In genomic region chr4:57854748-57855147, GRCh38 we compare ENCODE assay signal across 14 cellular contexts.
DNase-seq lines count a peak whose midpoint lies in the region; ATAC-seq and TF ChIP-seq lines count a peak whose summit lies in the region.
"Had no signal": no experiment of that assay in that cellular context is flagged by ENCODE, and none has a peak within 500 bp of the region (broad histone marks: within the 10 kb centered on the region; RNA-seq: fewer than 3 reads in every experiment).

No MANE protein-coding gene starts in this region.

- H3K79me2 ChIP-seq in SU-DHL-6 (ENCODE audit: insufficient read depth, low read length), result no peaks in the 10 kb centered on the region
- H3K79me2 ChIP-seq in smooth muscle cell (ENCODE audit: low read depth), result no peaks in the 10 kb centered on the region

- H3K4me3 ChIP-seq in SU-DHL-6 (ENCODE audit: insufficient read depth, low read length, poor library complexity, severe bottlenecking) (no peak overlapping the region), smooth muscle cell (no peak overlapping the region)

- WGBS in smooth muscle cell (ENCODE audit: low lambda C conversion rate), result 68% methylated on average over 3 of the region's 3 CpGs

- H3K36me3 Mint-ChIP-seq in T-helper 1 cell treated with Interleukin-12 subunit alpha and Interleukin-12 subunit beta and Interleukin-4 antibody, amounts not matched to agents 30 μg/mL and 1 μg/mL, for 36 hours (ENCODE audit: low read depth), result no peaks in the 10 kb centered on the region

- peak; percentile 56 for ATAC-seq in HG02938 (IDR thresholded peaks at IDR 0.05; ENCODE audit: unreplicated experiment)
- no peak for ATAC-seq in HG02970 (IDR thresholded peaks at IDR 0.05; ENCODE audit: low FRiP score, unreplicated experiment)
- ATAC-seq: Right ventricle myocardium inferior had no signal

- H2AFZ ChIP-seq in SU-DHL-6 (ENCODE audit: low read depth, low read length, severe bottlenecking), result peak overlapping the region; percentile 17
- H2AFZ ChIP-seq in smooth muscle cell (ENCODE audit: low read depth), result peak overlapping the region; percentile 82

- H3K27ac ChIP-seq in SU-DHL-6 (ENCODE audit: low read depth, low read length) (no peak overlapping the region), smooth muscle cell (ENCODE audit: low read depth) (no peak overlapping the region)
- H3K27ac ChIP-seq: tibial nerve had no signal

- H3K4me3 Mint-ChIP-seq in T-helper 1 cell treated with Interleukin-12 subunit alpha and Interleukin-12 subunit beta and Interleukin-4 antibody, amounts not matched to agents 30 μg/mL and 1 μg/mL, for 36 hours, result peak overlapping the region; percentile 14

- no peaks in the 10 kb centered on the region for H3K4me1 ChIP-seq in smooth muscle cell (ENCODE audit: low read depth)

- POLR2A ChIA-PET in HEK293T (lab: Yijun Ruan, JAX), result no interaction called here

- CTCF ChIA-PET in HEK293T (lab: Yijun Ruan, JAX), result no interaction called here

- H3K27me3 ChIP-seq in SU-DHL-6 (ENCODE audit: low read length) (no peaks in the 10 kb centered on the region), smooth muscle cell (ENCODE audit: low read depth) (no peaks in the 10 kb centered on the region)
- H3K27me3 ChIP-seq: tibial nerve had no signal

- H3K9ac ChIP-seq in SU-DHL-6 (ENCODE audit: low read length) (no peak overlapping the region), smooth muscle cell (ENCODE audit: low read depth) (no peak overlapping the region)

- peaks cover 4% of the 10 kb centered on the region for H3K4me1 Mint-ChIP-seq in T-helper 1 cell treated with Interleukin-12 subunit alpha and Interleukin-12 subunit beta and Interleukin-4 antibody, amounts not matched to agents 30 μg/mL and 1 μg/mL, for 36 hours (ENCODE audit: low read depth)

- DNase-seq in T-helper 1 cell (no peak), smooth muscle cell (lab: John Stamatoyannopoulos, UW; ENCODE audit: unreplicated experiment) (no peak), HEK293T (ENCODE audit: extremely low spot score) (no peak), T1000 (lab: John Stamatoyannopoulos, UW) (no peak)
- DNase-seq: activated CD8-positive, alpha-beta memory T cell treated with anti-CD3 and anti-CD28 coated beads for 24 hours; amniotic stem cell; EL; erythroblast had no signal

- H3K9me3 ChIP-seq in SU-DHL-6 (ENCODE audit: insufficient read depth, low read length) (no peaks in the 10 kb centered on the region), smooth muscle cell (replicated peaks; ENCODE audit: low read depth) (no peaks in the 10 kb centered on the region)
- H3K9me3 ChIP-seq: tibial nerve had no signal

- TF ChIP-seq CTCF in SU-DHL-6 (IDR thresholded peaks at IDR 0.05; ENCODE audit: insufficient read depth, low read length, poor library complexity, severe bottlenecking) (no peak), smooth muscle cell (IDR thresholded peaks at IDR 0.05; ENCODE audit: borderline replicate concordance, insufficient read depth, poor library complexity, severe bottlenecking) (no peak)

- H3K4me2 ChIP-seq in SU-DHL-6 (ENCODE audit: low read depth, low read length, poor library complexity, severe bottlenecking), result peak overlapping the region; percentile 59
- H3K4me2 ChIP-seq in smooth muscle cell, result peak overlapping the region; percentile 45

- H3F3A ChIP-seq in SU-DHL-6 (ENCODE audit: insufficient read depth), result no peaks in the 10 kb centered on the region
- no peaks in the 10 kb centered on the region for H3F3A ChIP-seq in smooth muscle cell (ENCODE audit: low read depth)

- H3K27ac Mint-ChIP-seq in T-helper 1 cell treated with Interleukin-12 subunit alpha and Interleukin-12 subunit beta and Interleukin-4 antibody, amounts not matched to agents 30 μg/mL and 1 μg/mL, for 36 hours, result no peak overlapping the region

- no peaks in the 10 kb centered on the region for H3K9me3 Mint-ChIP-seq in T-helper 1 cell treated with Interleukin-12 subunit alpha and Interleukin-12 subunit beta and Interleukin-4 antibody, amounts not matched to agents 30 μg/mL and 1 μg/mL, for 36 hours

- H3K36me3 ChIP-seq in SU-DHL-6 (ENCODE audit: low read length) (no peaks in the 10 kb centered on the region), smooth muscle cell (ENCODE audit: low read depth) (no peaks in the 10 kb centered on the region)
- H3K36me3 ChIP-seq: tibial nerve had no signal

- no peaks in the 10 kb centered on the region for H3K9me2 ChIP-seq in SU-DHL-6 (replicated peaks; ENCODE audit: insufficient read depth, low read length)

- no peaks in the 10 kb centered on the region for H3K27me3 Mint-ChIP-seq in T-helper 1 cell treated with Interleukin-12 subunit alpha and Interleukin-12 subunit beta and Interleukin-4 antibody, amounts not matched to agents 30 μg/mL and 1 μg/mL, for 36 hours (ENCODE audit: low read depth)

- H4K20me1 ChIP-seq in SU-DHL-6 (ENCODE audit: low read depth, low read length) (no peaks in the 10 kb centered on the region), smooth muscle cell (ENCODE audit: low read depth) (no peaks in the 10 kb centered on the region)

TF ChIP-seq in HEK293T, 16 proteins besides CTCF, POLR2A, EP300 and RAD21:
- no peak for TF ChIP-seq TARDBP (IDR thresholded peaks at IDR 0.05)
- no peak for TF ChIP-seq NFRKB (IDR thresholded peaks at IDR 0.05)
- TF ChIP-seq HDGF (IDR thresholded peaks at IDR 0.05; ENCODE audit: borderline replicate concordance), result no peak
- TF ChIP-seq FOXK2 (IDR thresholded peaks at IDR 0.05), result no peak
- TF ChIP-seq L3MBTL2 (conservative IDR thresholded peaks at IDR 0.05), result no peak
- no peak for TF ChIP-seq LEF1 (IDR thresholded peaks at IDR 0.05; ENCODE audit: borderline replicate concordance)
- TF ChIP-seq, protein P1, sequence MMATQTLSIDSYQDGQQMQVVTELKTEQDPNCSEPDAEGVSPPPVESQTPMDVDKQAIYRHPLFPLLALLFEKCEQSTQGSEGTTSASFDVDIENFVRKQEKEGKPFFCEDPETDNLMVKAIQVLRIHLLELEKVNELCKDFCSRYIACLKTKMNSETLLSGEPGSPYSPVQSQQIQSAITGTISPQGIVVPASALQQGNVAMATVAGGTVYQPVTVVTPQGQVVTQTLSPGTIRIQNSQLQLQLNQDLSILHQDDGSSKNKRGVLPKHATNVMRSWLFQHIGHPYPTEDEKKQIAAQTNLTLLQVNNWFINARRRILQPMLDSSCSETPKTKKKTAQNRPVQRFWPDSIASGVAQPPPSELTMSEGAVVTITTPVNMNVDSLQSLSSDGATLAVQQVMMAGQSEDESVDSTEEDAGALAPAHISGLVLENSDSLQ (IDR thresholded peaks at IDR 0.05), result no peak
- no peak for TF ChIP-seq FOXM1 (IDR thresholded peaks at IDR 0.05; ENCODE audit: borderline replicate concordance)
- TF ChIP-seq FOXA1 (IDR thresholded peaks at IDR 0.05), result no peak
- no peak for TF ChIP-seq CTBP1 (IDR thresholded peaks at IDR 0.05; ENCODE audit: borderline replicate concordance)
- TF ChIP-seq ARNT (IDR thresholded peaks at IDR 0.05), result no peak
- no peak for TF ChIP-seq SUZ12 (IDR thresholded peaks at IDR 0.05)
- no peak for TF ChIP-seq ELF4 (IDR thresholded peaks at IDR 0.05)
- TF ChIP-seq ZNF384 (IDR thresholded peaks at IDR 0.05), result no peak
